ENCODE assay signal across 19 cellular contexts in the genomic region with DNA sequence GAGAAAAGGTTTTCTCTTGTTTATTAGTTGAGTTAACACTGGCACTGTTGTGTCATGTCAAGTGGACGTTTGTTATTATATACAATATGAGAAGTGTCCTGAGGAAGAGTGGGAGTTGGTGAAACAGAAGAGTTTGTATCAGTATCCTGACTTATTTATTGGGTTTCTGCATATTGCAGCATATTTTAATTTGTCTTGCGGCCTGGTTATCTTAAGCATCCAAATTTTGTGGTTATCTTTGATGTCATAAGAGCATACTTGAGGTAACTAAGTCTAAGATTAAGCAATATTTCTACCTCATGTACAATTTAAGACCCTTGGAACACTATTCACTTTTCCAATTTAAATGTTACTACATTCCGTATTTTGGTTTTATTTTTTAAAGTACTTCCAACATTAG.
"Had no signal": no experiment of that assay in that cellular context is flagged by ENCODE, and none has a peak within 500 bp of the region (broad histone marks: within the 10 kb centered on the region; RNA-seq: fewer than 3 reads in every experiment).

No MANE protein-coding gene starts in this region.

- H3K9me3 ChIP-seq: mucosa of descending colon, prostate gland, right atrium auricular region, suprapubic skin, transverse colon, uterus had no signal

- H3K4me1 ChIP-seq: prostate gland, right atrium auricular region, suprapubic skin, transverse colon, uterus had no signal

- FAIRE-seq: colon had no signal

- H3K4me3 ChIP-seq: dorsolateral prefrontal cortex, mucosa of descending colon, prostate gland, right atrium auricular region, suprapubic skin, transverse colon, uterus had no signal

- H3K4me1 Mint-ChIP-seq: neural crest cell had no signal

- H3K27me3 Mint-ChIP-seq: activated naive CD8-positive, alpha-beta T cell; memory B cell; naive B cell; stimulated activated naive CD8-positive, alpha-beta T cell treated with anti-CD3 and anti-CD28 coated beads, Interleukin-15, Interleukin-2, amounts not matched to agents 100 ng/mL and 50 ng/mL, for 24 hours had no signal

- H3K36me3 ChIP-seq: prostate gland, right atrium auricular region, suprapubic skin, transverse colon, uterus had no signal

- ATAC-seq: activated T-cell treated with anti-CD3 and anti-CD28 coated beads, Interleukin-2, amount 50 U/mL, for 72 hours; mucosa of descending colon had no signal

- H3K27ac Mint-ChIP-seq: activated naive CD8-positive, alpha-beta T cell; immature natural killer cell; memory B cell; stimulated activated naive CD8-positive, alpha-beta T cell treated with anti-CD3 and anti-CD28 coated beads, Interleukin-15, Interleukin-2, amounts not matched to agents 100 ng/mL and 50 ng/mL, for 24 hours had no signal

- H3K27ac ChIP-seq: dorsolateral prefrontal cortex, prostate gland, right atrium auricular region, suprapubic skin, transverse colon, uterus had no signal

- H3K9me3 Mint-ChIP-seq: immature natural killer cell; memory B cell; naive B cell; stimulated activated naive CD8-positive, alpha-beta T cell treated with anti-CD3 and anti-CD28 coated beads, Interleukin-15, Interleukin-2, amounts not matched to agents 100 ng/mL and 50 ng/mL, for 24 hours had no signal

- H3K27me3 ChIP-seq: dorsolateral prefrontal cortex, right atrium auricular region, suprapubic skin, transverse colon, uterus had no signal

- DNase-seq: activated CD4-positive, alpha-beta T cell treated with anti-CD3 and anti-CD28 coated beads, Interleukin-2, amount 50 U/mL, for 4 hours; activated gamma-delta T cell; activated T-cell treated with anti-CD3 and anti-CD28 coated beads, Interleukin-2, amount 50 U/mL, for 72 hours; amniotic stem cell; dorsolateral prefrontal cortex; immature natural killer cell; mucosa of descending colon; naive B cell; stimulated activated CD4-positive, alpha-beta T cell treated with anti-CD3 and anti-CD28 coated beads, Interleukin-2, amount 100 ng/mL, for 24 hours; transverse colon; uterus had no signal

- H3K4me3 Mint-ChIP-seq: activated naive CD8-positive, alpha-beta T cell; activated T-cell treated with anti-CD3 and anti-CD28 coated beads, Interleukin-2, amount 50 U/mL, for 72 hours; immature natural killer cell; memory B cell; naive B cell; neural crest cell; stimulated activated naive CD8-positive, alpha-beta T cell treated with anti-CD3 and anti-CD28 coated beads, Interleukin-15, Interleukin-2, amounts not matched to agents 100 ng/mL and 50 ng/mL, for 24 hours had no signal
